1 cellular context compared by ENCODE assay signal in the genomic region with DNA sequence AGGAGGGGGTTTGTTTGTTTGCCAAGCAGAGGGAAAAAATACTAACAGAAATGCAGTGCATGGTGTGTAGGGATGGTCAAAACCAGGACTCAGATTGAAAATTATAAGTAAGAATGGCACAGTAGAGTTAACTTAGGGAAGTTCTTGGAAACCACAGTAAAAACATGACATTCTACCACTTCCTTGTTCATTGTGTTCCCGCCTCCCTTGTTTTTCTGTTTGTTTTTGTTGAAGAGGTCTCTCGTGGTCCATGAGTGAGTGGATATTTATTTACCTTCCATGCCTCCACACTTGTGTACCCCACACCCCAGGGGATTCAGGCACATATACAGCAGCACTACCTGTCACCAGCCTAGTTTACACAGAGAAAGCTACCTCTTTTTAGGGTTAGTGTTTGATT.
TF ChIP-seq lines count a peak whose summit lies in the region.

No MANE protein-coding gene starts in this region.

TF ChIP-seq in HEK293T, 16 proteins besides CTCF, POLR2A, EP300 and RAD21 (continued from another document):
- no peak for TF ChIP-seq SP1 (IDR thresholded peaks at IDR 0.05)
- TF ChIP-seq CTBP1 (IDR thresholded peaks at IDR 0.05; ENCODE audit: borderline replicate concordance): no peak
- no peak for TF ChIP-seq FOXA1 (IDR thresholded peaks at IDR 0.05)
- TF ChIP-seq HDGF (IDR thresholded peaks at IDR 0.05; ENCODE audit: borderline replicate concordance): no peak
- TF ChIP-seq FOXM1 (IDR thresholded peaks at IDR 0.05; ENCODE audit: borderline replicate concordance): no peak
- TF ChIP-seq FOXK2 (IDR thresholded peaks at IDR 0.05): no peak
- TF ChIP-seq ARNT (IDR thresholded peaks at IDR 0.05): no peak
- TF ChIP-seq ZNF384 (IDR thresholded peaks at IDR 0.05): no peak
- no peak for TF ChIP-seq ELF4 (IDR thresholded peaks at IDR 0.05)
- no peak for TF ChIP-seq NFRKB (IDR thresholded peaks at IDR 0.05)
